In genomic region chr6:34383171-34383631, GRCh38 we compare ENCODE assay signal across 11 cellular contexts. TPM values are rescaled to one million over a fixed set of nuclear protein-coding genes. Genes with fewer than 3 reads are reported as not detected.
DNase-seq lines count a peak whose midpoint lies in the region; ATAC-seq, FAIRE-seq and TF ChIP-seq lines count a peak whose summit lies in the region.
"Had no signal": no experiment of that assay in that cellular context is flagged by ENCODE, and none has a peak within 500 bp of the region (broad histone marks: within the 10 kb centered on the region; RNA-seq: fewer than 3 reads in every experiment).

No MANE protein-coding gene starts in this region.

- FAIRE-seq in HepG2 (lab: Jason Lieb, UNC) = no peak

- H3K79me2 ChIP-seq in HepG2 (ENCODE audit: insufficient read depth, low read length) = peaks cover 87% of the 10 kb centered on the region

- no peak overlapping the region for H3K9ac ChIP-seq in HepG2 (ENCODE audit: insufficient read depth, low read depth, low read length)

- no peak overlapping the region for H3K4me3 ChIP-seq in HepG2 (replicated peaks in 1 of 3; ENCODE audit: insufficient read depth in 1 of 3, low read depth in 2 of 3, low read length in 3 of 3)
- no peak overlapping the region for H3K4me3 ChIP-seq in right lobe of liver

- TF ChIP-seq EP300 in HepG2 (IDR thresholded peaks at IDR 0.05; ENCODE audit: low read depth in 2 of 2, low read length in 2 of 2) (no peak), HepG2 (CRISPR knock-in tag; IDR thresholded peaks at IDR 0.05; ENCODE audit: borderline replicate concordance) (no peak)

- POLR2A ChIA-PET in HepG2 (lab: Yijun Ruan, JAX) = interaction anchor here (0.9 to 1.3 kb wide), 2 partner anchors 32 to 75 kb away, joined by 4 read pairs; no protein-coding TSS in a partner anchor

- H3K27me3 Mint-ChIP-seq in dendritic cell treated with granulocyte-macrophage colony-stimulating factor and Interleukin-4, amounts not matched to agents 40 ng/mL and 50 ng/mL, for 4 days = no peaks in the 10 kb centered on the region
- no peaks in the 10 kb centered on the region for H3K27me3 Mint-ChIP-seq in nephron (ENCODE audit: low read depth)

- peak overlapping the region; percentile 0 for H3K27ac Mint-ChIP-seq in dendritic cell treated with granulocyte-macrophage colony-stimulating factor and Interleukin-4, amounts not matched to agents 40 ng/mL and 50 ng/mL, for 4 days
- H3K27ac Mint-ChIP-seq in nephron = peak overlapping the region; percentile 82 to 87 (median 84)

- H3K27ac ChIP-seq in HepG2 (ENCODE audit: extremely low read length, insufficient read depth, low read length) = peak overlapping the region; percentile 7
- H3K27ac ChIP-seq in right lobe of liver = peak overlapping the region in 1 of 3 donors; percentile 14

- no peak overlapping the region for H3K4me3 Mint-ChIP-seq in dendritic cell treated with granulocyte-macrophage colony-stimulating factor and Interleukin-4, amounts not matched to agents 40 ng/mL and 50 ng/mL, for 4 days
- peak overlapping the region in 1 of 3 experiments; percentile 8 for H3K4me3 Mint-ChIP-seq in nephron

- H3K36me3 ChIP-seq in HepG2 (replicated peaks in 1 of 2; ENCODE audit: control insufficient read depth in 1 of 2, insufficient read depth in 2 of 2, low read length in 2 of 2) (peaks cover 2 to 16% of the 10 kb centered on the region in 2 experiments; a peak in 3 of 5 replicates), right lobe of liver (no peaks in the 10 kb centered on the region)

- H3K36me3 Mint-ChIP-seq in dendritic cell treated with granulocyte-macrophage colony-stimulating factor and Interleukin-4, amounts not matched to agents 40 ng/mL and 50 ng/mL, for 4 days (ENCODE audit: low read depth) = peaks cover 7% of the 10 kb centered on the region
- peaks cover 14% of the 10 kb centered on the region for H3K36me3 Mint-ChIP-seq in nephron (ENCODE audit: low read depth)

- peak; percentile 26 for DNase-seq in HepG2 (ENCODE audit: low spot score)
- no peak for DNase-seq in right lobe of liver
- DNase-seq in left lobe of liver (ENCODE audit: low spot score) = no peak
- no peak for DNase-seq in NCI-H1417 treated with DMSO at 0.1 percent for 48 hours (lab: John Stamatoyannopoulos, UW)
- DNase-seq in NCI-H2107 (lab: John Stamatoyannopoulos, UW) = no peak
- DNase-seq: activated CD8-positive, alpha-beta memory T cell treated with anti-CD3 and anti-CD28 coated beads for 24 hours; NCI-H510A; stimulated activated CD4-positive, alpha-beta T cell treated with anti-CD3 and anti-CD28 coated beads, Interleukin-4, amount 100 ng/mL, for 4 hours had no signal

- in situ Hi-C loops in HepG2 (cut with HindIII; ENCODE audit: extremely low pct_ligation_motif_present, low pct_unique_long_range_greater_than_20kb) = no loop called here

- ATAC-seq in HepG2 = no peak
- no peak for ATAC-seq in right lobe of liver
- ATAC-seq in left lobe of liver = no peak
- no peak for ATAC-seq in HG03469 (IDR thresholded peaks at IDR 0.05; ENCODE audit: unreplicated experiment)

- H2AFZ ChIP-seq in HepG2 (ENCODE audit: low read length) = no peak overlapping the region

- H3K4me1 Mint-ChIP-seq in dendritic cell treated with granulocyte-macrophage colony-stimulating factor and Interleukin-4, amounts not matched to agents 40 ng/mL and 50 ng/mL, for 4 days (ENCODE audit: low read depth) = peaks cover 51% of the 10 kb centered on the region
- H3K4me1 Mint-ChIP-seq in nephron = peaks cover 46% of the 10 kb centered on the region

- H3K9me3 ChIP-seq in HepG2 (ENCODE audit: low read length) = no peaks in the 10 kb centered on the region
- no peaks in the 10 kb centered on the region for H3K9me3 ChIP-seq in right lobe of liver

- intact Hi-C loops in HepG2 (cut with micrococcal nuclease; ENCODE audit: unreplicated experiment) = no loop called here
- intact Hi-C loops in right lobe of liver (cut with DNase I) = no loop called here
- intact Hi-C loops in dendritic cell treated with granulocyte-macrophage colony-stimulating factor and Interleukin-4, amounts not matched to agents 40 ng/mL and 50 ng/mL, for 4 days (cut with micrococcal nuclease) = no loop called here

- CTCF ChIA-PET in HepG2 (lab: Yijun Ruan, JAX; ENCODE audit: low intra/inter-chr PET ratio, low total read pairs) = no interaction called here

- TF ChIP-seq CTCF in HepG2 (CRISPR knock-in tag; IDR thresholded peaks at IDR 0.05) (no peak), right lobe of liver (IDR thresholded peaks at IDR 0.05) (no peak), nephron (IDR thresholded peaks at IDR 0.05; ENCODE audit: unreplicated experiment in 3 of 3) (no peak)

- H3K27me3 ChIP-seq in HepG2 (ENCODE audit: control insufficient read depth in 1 of 2, insufficient read depth in 2 of 2, low read length in 2 of 2) (no peaks in the 10 kb centered on the region), right lobe of liver (no peaks in the 10 kb centered on the region)

- peaks cover 30% of the 10 kb centered on the region for H4K20me1 ChIP-seq in HepG2 (ENCODE audit: insufficient read depth, low read length)

- H3K4me2 ChIP-seq in HepG2 (ENCODE audit: low read depth, low read length) = no peak overlapping the region

- H3K9me3 Mint-ChIP-seq in dendritic cell treated with granulocyte-macrophage colony-stimulating factor and Interleukin-4, amounts not matched to agents 40 ng/mL and 50 ng/mL, for 4 days = no peaks in the 10 kb centered on the region
- no peaks in the 10 kb centered on the region for H3K9me3 Mint-ChIP-seq in nephron

- H3K4me1 ChIP-seq in HepG2 (ENCODE audit: insufficient read depth, low read length) (peaks cover 57% of the 10 kb centered on the region), right lobe of liver (peaks cover 0 to 32% (median 11%) of the 10 kb centered on the region in 4 donors)

- TF ChIP-seq POLR2A in HepG2 (IDR thresholded peaks at IDR 0.05; ENCODE audit: insufficient read depth in 1 of 2, low read depth in 2 of 2, low read length in 2 of 2) (no peak), right lobe of liver (IDR thresholded peaks at IDR 0.05) (no peak)

- WGBS in HepG2 (ENCODE audit: low lambda C conversion rate) = 81% methylated on average over 3 of the region's 3 CpGs
- 82% methylated on average over 3 of the region's 3 CpGs for WGBS in right lobe of liver (ENCODE audit: insufficient coverage, low coverage, low lambda C conversion rate, missing lambda C conversion rate)

- TF ChIP-seq RAD21 in HepG2 (CRISPR knock-in tag; IDR thresholded peaks at IDR 0.05) = no peak

- BruUV-seq in HepG2 (replicated peaks; lab: Mats Ljungman, UMichigan) = no TSS peak

TF ChIP-seq in HepG2, 621 proteins besides CTCF, POLR2A, EP300 and RAD21 (continues in another document):
- TF ChIP-seq MAFK (conservative IDR thresholded peaks at IDR 0.05 in 1 of 2, IDR thresholded peaks at IDR 0.05 in 1 of 2; ENCODE audit: low read length in 2 of 2) = peak; percentile 28 to 51; a peak in 1 of 4 replicates

RNA-seq across cellular contexts. Expression of gene NUDT3, which starts 9.3 kb away (rescaled TPM):
- total RNA-seq in HepG2 (2016; rRNA removed; fragmentation: Illumina TruSeq; extraction: Trizol) (20.2 and 30.1 TPM in 2 replicates), right lobe of liver (10 to 100 TPM; 14.5 to 22.7 (median 16.7) TPM), left lobe of liver (16.6 TPM)
- total RNA-seq in HepG2 (2016; cell fraction: cytosol; rRNA removed; fragmentation: Illumina TruSeq; extraction: Trizol; ENCODE audit: low read depth) = 4.1 and 4.8 TPM in 2 replicates
- total RNA-seq in HepG2 (2016; cell fraction: insoluble cytoplasmic fraction; rRNA removed; fragmentation: Illumina TruSeq; extraction: Trizol) = 19.5 and 29.7 TPM in 2 replicates
- total RNA-seq in HepG2 (2016; cell fraction: membrane; rRNA removed; fragmentation: Illumina TruSeq; extraction: Trizol) = 14.6 and 14.8 TPM in 2 replicates
- 15.7 and 19.0 TPM in 2 replicates for total RNA-seq in HepG2 (2016; cell fraction: nucleus; rRNA removed; fragmentation: Illumina TruSeq; extraction: Trizol)
- 17.6 and 20.6 TPM in 2 replicates for polyA plus RNA-seq in HepG2 (2011; rRNA removed)
- 10.7 and 14.8 TPM in 2 replicates for polyA plus RNA-seq in HepG2 (2011; cell fraction: cytosol; rRNA removed)
- 9.2 and 11.9 TPM in 2 replicates for polyA plus RNA-seq in HepG2 (2011; cell fraction: nucleus; rRNA removed)
- 5.6 TPM in 2 replicates for polyA plus RNA-seq in HepG2 (2012)
- polyA plus RNA-seq in HepG2 (2016; cell fraction: cytosol; fragmentation: Illumina TruSeq; extraction: Trizol; ENCODE audit: low read depth) = 3.0 and 3.5 TPM in 2 replicates
- polyA plus RNA-seq in HepG2 (2016; cell fraction: insoluble cytoplasmic fraction; fragmentation: Illumina TruSeq; extraction: Trizol; ENCODE audit: low read depth) = 22.4 and 22.7 TPM in 2 replicates
- polyA plus RNA-seq in HepG2 (2016; cell fraction: membrane; fragmentation: Illumina TruSeq; extraction: Trizol; ENCODE audit: low read depth) = 7.4 and 7.7 TPM in 2 replicates
- polyA plus RNA-seq in HepG2 (2016; cell fraction: nucleus; fragmentation: Illumina TruSeq; extraction: Trizol; ENCODE audit: insufficient read depth, low read depth) = 23.3 TPM in 2 replicates
- 23.6 and 25.7 TPM in 2 replicates for polyA minus RNA-seq in HepG2 (2011; rRNA and poly(A)+ RNA removed; ENCODE audit: low replicate concordance)
- polyA minus RNA-seq in HepG2 (2011; cell fraction: cytosol; rRNA and poly(A)+ RNA removed) = 18.9 and 21.6 TPM in 2 replicates
- polyA minus RNA-seq in HepG2 (2011; cell fraction: nucleus; rRNA and poly(A)+ RNA removed) = 14.0 and 19.0 TPM in 2 replicates

RNA-seq across cellular contexts. Expression of gene RPS10, which starts 42.7 kb away (rescaled TPM):
- total RNA-seq in HepG2 (2016; rRNA removed; fragmentation: Illumina TruSeq; extraction: Trizol) (2,909 and 3,503 TPM in 2 replicates), right lobe of liver (100 to 1,000 TPM; 355 to 727 (median 398) TPM), left lobe of liver (346 TPM)
- total RNA-seq in HepG2 (2016; cell fraction: cytosol; rRNA removed; fragmentation: Illumina TruSeq; extraction: Trizol; ENCODE audit: low read depth) = 5,102 and 5,632 TPM in 2 replicates
- total RNA-seq in HepG2 (2016; cell fraction: insoluble cytoplasmic fraction; rRNA removed; fragmentation: Illumina TruSeq; extraction: Trizol) = 3,081 and 3,638 TPM in 2 replicates
- total RNA-seq in HepG2 (2016; cell fraction: membrane; rRNA removed; fragmentation: Illumina TruSeq; extraction: Trizol) = 7,429 and 7,480 TPM in 2 replicates
- 967 and 1,028 TPM in 2 replicates for total RNA-seq in HepG2 (2016; cell fraction: nucleus; rRNA removed; fragmentation: Illumina TruSeq; extraction: Trizol)
- 4,295 and 4,648 TPM in 2 replicates for polyA plus RNA-seq in HepG2 (2011; rRNA removed)
- 9,439 and 9,926 TPM in 2 replicates for polyA plus RNA-seq in HepG2 (2011; cell fraction: cytosol; rRNA removed)
- 1,658 and 1,840 TPM in 2 replicates for polyA plus RNA-seq in HepG2 (2011; cell fraction: nucleus; rRNA removed)
- polyA plus RNA-seq in HepG2 (2012) = 3,418 and 4,251 TPM in 2 replicates
- polyA plus RNA-seq in HepG2 (2016; cell fraction: cytosol; fragmentation: Illumina TruSeq; extraction: Trizol; ENCODE audit: low read depth) = 5,367 and 5,814 TPM in 2 replicates
- 2,908 and 3,264 TPM in 2 replicates for polyA plus RNA-seq in HepG2 (2016; cell fraction: insoluble cytoplasmic fraction; fragmentation: Illumina TruSeq; extraction: Trizol; ENCODE audit: low read depth)
- polyA plus RNA-seq in HepG2 (2016; cell fraction: membrane; fragmentation: Illumina TruSeq; extraction: Trizol; ENCODE audit: low read depth) = 6,085 and 6,204 TPM in 2 replicates
- polyA plus RNA-seq in HepG2 (2016; cell fraction: nucleus; fragmentation: Illumina TruSeq; extraction: Trizol; ENCODE audit: insufficient read depth, low read depth) = 1,494 and 1,555 TPM in 2 replicates
- polyA minus RNA-seq in HepG2 (2011; rRNA and poly(A)+ RNA removed; ENCODE audit: low replicate concordance) = 2,566 and 3,572 TPM in 2 replicates
- 602 and 661 TPM in 2 replicates for polyA minus RNA-seq in HepG2 (2011; cell fraction: cytosol; rRNA and poly(A)+ RNA removed)
- polyA minus RNA-seq in HepG2 (2011; cell fraction: nucleus; rRNA and poly(A)+ RNA removed) = 173 and 248 TPM in 2 replicates
